ENCODE assay signal across 1 cellular context in genomic region chr22:41444360-41445170, GRCh38.
TF ChIP-seq lines count a peak whose summit lies in the region.

No MANE protein-coding gene starts in this region.

TF ChIP-seq in WTC11, 78 proteins besides CTCF, POLR2A, EP300 and RAD21 (continued from another document):
- TF ChIP-seq, protein P1, sequence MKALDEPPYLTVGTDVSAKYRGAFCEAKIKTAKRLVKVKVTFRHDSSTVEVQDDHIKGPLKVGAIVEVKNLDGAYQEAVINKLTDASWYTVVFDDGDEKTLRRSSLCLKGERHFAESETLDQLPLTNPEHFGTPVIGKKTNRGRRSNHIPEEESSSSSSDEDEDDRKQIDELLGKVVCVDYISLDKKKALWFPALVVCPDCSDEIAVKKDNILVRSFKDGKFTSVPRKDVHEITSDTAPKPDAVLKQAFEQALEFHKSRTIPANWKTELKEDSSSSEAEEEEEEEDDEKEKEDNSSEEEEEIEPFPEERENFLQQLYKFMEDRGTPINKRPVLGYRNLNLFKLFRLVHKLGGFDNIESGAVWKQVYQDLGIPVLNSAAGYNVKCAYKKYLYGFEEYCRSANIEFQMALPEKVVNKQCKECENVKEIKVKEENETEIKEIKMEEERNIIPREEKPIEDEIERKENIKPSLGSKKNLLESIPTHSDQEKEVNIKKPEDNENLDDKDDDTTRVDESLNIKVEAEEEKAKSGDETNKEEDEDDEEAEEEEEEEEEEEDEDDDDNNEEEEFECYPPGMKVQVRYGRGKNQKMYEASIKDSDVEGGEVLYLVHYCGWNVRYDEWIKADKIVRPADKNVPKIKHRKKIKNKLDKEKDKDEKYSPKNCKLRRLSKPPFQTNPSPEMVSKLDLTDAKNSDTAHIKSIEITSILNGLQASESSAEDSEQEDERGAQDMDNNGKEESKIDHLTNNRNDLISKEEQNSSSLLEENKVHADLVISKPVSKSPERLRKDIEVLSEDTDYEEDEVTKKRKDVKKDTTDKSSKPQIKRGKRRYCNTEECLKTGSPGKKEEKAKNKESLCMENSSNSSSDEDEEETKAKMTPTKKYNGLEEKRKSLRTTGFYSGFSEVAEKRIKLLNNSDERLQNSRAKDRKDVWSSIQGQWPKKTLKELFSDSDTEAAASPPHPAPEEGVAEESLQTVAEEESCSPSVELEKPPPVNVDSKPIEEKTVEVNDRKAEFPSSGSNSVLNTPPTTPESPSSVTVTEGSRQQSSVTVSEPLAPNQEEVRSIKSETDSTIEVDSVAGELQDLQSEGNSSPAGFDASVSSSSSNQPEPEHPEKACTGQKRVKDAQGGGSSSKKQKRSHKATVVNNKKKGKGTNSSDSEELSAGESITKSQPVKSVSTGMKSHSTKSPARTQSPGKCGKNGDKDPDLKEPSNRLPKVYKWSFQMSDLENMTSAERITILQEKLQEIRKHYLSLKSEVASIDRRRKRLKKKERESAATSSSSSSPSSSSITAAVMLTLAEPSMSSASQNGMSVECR (CRISPR knock-in tag; IDR thresholded peaks at IDR 0.05; ENCODE audit: borderline replicate concordance): no peak
- TF ChIP-seq, protein P2, sequence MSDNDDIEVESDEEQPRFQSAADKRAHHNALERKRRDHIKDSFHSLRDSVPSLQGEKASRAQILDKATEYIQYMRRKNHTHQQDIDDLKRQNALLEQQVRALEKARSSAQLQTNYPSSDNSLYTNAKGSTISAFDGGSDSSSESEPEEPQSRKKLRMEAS (CRISPR knock-in tag; IDR thresholded peaks at IDR 0.05): peak; percentile 33; the same call in 1 of the 2 replicates
- TF ChIP-seq USF1 (CRISPR knock-in tag; IDR thresholded peaks at IDR 0.05): no peak
- no peak for TF ChIP-seq CREB1 (CRISPR knock-in tag; IDR thresholded peaks at IDR 0.05)
- no peak for TF ChIP-seq NR3C1 (CRISPR knock-in tag; conservative IDR thresholded peaks at IDR 0.05; ENCODE audit: low read depth)
